ENCODE assay signal across 1 cellular context in the genomic region with DNA sequence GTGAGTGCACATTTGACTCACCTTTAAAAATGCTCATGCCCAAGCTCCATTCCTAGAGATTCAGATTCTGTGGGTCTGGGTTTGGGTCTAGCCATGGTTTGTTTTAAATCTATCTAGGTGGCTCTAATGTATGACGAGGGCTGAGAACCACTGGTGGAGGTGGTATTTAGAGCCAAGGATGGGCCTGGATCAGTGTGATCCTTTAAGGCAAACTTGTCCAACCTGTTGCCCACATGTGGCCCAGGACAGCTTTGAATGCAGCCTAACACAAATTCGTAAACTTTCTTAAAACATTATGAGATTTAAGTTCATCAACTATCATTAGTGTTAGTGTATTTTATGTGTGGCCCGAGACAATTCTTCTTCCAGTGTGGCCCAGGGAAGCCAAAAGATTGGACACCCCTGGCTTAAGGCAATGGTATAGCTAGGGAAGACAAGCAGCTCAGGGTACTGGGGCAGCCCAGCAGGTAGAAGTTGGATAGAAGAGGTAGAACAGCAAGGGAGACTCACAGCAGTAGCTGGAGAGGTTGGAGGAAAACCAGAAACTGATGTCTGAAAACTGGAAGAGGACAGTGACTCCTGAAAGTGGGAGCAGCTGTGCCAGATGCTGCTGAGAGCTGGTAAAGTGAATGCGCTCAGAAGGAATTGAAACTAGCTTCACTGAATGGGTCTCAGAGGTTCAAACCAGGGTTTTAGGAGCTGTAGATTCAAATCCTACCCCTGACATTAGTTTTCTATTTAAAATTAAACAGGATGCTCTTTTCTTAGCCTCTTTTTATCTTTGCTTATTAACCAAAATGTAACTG.
TF ChIP-seq lines count a peak whose summit lies in the region.

No MANE protein-coding gene starts in this region.

TF ChIP-seq in IMR-90, 13 proteins besides CTCF, POLR2A, EP300 and RAD21:
- TF ChIP-seq, protein P1, sequence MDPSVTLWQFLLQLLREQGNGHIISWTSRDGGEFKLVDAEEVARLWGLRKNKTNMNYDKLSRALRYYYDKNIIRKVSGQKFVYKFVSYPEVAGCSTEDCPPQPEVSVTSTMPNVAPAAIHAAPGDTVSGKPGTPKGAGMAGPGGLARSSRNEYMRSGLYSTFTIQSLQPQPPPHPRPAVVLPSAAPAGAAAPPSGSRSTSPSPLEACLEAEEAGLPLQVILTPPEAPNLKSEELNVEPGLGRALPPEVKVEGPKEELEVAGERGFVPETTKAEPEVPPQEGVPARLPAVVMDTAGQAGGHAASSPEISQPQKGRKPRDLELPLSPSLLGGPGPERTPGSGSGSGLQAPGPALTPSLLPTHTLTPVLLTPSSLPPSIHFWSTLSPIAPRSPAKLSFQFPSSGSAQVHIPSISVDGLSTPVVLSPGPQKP (IDR thresholded peaks at IDR 0.05; ENCODE audit: borderline replicate concordance, low read depth, low read length): no peak
- TF ChIP-seq RCOR1 (IDR thresholded peaks at IDR 0.05; ENCODE audit: insufficient replicate concordance, low read length) (no peak), CEBPB (IDR thresholded peaks at IDR 0.05; ENCODE audit: low read depth, low read length) (no peak), RFX5 (IDR thresholded peaks at IDR 0.05; ENCODE audit: low read depth, low read length) (no peak), USF2 (IDR thresholded peaks at IDR 0.05; ENCODE audit: low read depth, low read length) (no peak), MAZ (IDR thresholded peaks at IDR 0.05; ENCODE audit: borderline replicate concordance, low read depth, low read length) (no peak), CHD1 (IDR thresholded peaks at IDR 0.05; ENCODE audit: low read depth, low read length) (no peak), MXI1 (IDR thresholded peaks at IDR 0.05; ENCODE audit: borderline replicate concordance, low read depth, low read length) (no peak), FOS (IDR thresholded peaks at IDR 0.05; ENCODE audit: low read depth, low read length) (no peak), MAFK (IDR thresholded peaks at IDR 0.05; ENCODE audit: low read depth, low read length) (no peak), NFE2L2 (IDR thresholded peaks at IDR 0.05; ENCODE audit: low read depth, low read length) (no peak), BHLHE40 (IDR thresholded peaks at IDR 0.05; ENCODE audit: low read depth, low read length) (no peak), SMC3 (IDR thresholded peaks at IDR 0.05; ENCODE audit: low read depth, low read length) (no peak)
